ENCODE assay signal across 2 cellular contexts in genomic region chr6:101784094-101784493, GRCh38.
TF ChIP-seq lines count a peak whose summit lies in the region.

No MANE protein-coding gene starts in this region.

TF ChIP-seq in GM23338, 12 proteins besides CTCF, POLR2A, EP300 and RAD21 (continued from another document):
- TF ChIP-seq ZNF462 (CRISPR knock-in tag; IDR thresholded peaks at IDR 0.05) (no peak), ZNF331 (CRISPR knock-in tag; IDR thresholded peaks at IDR 0.05; ENCODE audit: low read depth) (no peak), ETS1 (IDR thresholded peaks at IDR 0.05) (no peak), CREB1 (CRISPR knock-in tag; IDR thresholded peaks at IDR 0.05; ENCODE audit: low read depth) (no peak), NANOG (IDR thresholded peaks at IDR 0.05; ENCODE audit: borderline replicate concordance) (no peak), REST (IDR thresholded peaks at IDR 0.05; ENCODE audit: unreplicated experiment) (no peak), STAT1 (IDR thresholded peaks at IDR 0.05; ENCODE audit: unreplicated experiment) (no peak), EZH2phosphoT487 (IDR thresholded peaks at IDR 0.05; ENCODE audit: unreplicated experiment) (no peak), EZH2 (IDR thresholded peaks at IDR 0.05; ENCODE audit: low read depth, unreplicated experiment) (no peak), JUNB (IDR thresholded peaks at IDR 0.05; ENCODE audit: unreplicated experiment) (no peak)

TF ChIP-seq in H1, 55 proteins besides CTCF, POLR2A, EP300 and RAD21 (continued from another document):
- TF ChIP-seq PHF8 (conservative IDR thresholded peaks at IDR 0.05; ENCODE audit: low read depth, low read length) (no peak), JUN (IDR thresholded peaks at IDR 0.05; ENCODE audit: low read depth, low read length) (no peak), GABPA (IDR thresholded peaks at IDR 0.05; ENCODE audit: borderline replicate concordance, insufficient read depth, low read length) (no peak), BACH1 (IDR thresholded peaks at IDR 0.05; ENCODE audit: low read length) (no peak), EGR1 (IDR thresholded peaks at IDR 0.05; ENCODE audit: borderline replicate concordance, low read depth, low read length) (no peak), RNF2 (IDR thresholded peaks at IDR 0.05; ENCODE audit: borderline replicate concordance, low read depth, low read length, missing control alignments, poor library complexity, severe bottlenecking) (no peak), ATF2 (IDR thresholded peaks at IDR 0.05; ENCODE audit: low read length) (no peak), CHD1 (IDR thresholded peaks at IDR 0.05; ENCODE audit: low read depth, low read length) (no peak), JUND (IDR thresholded peaks at IDR 0.05; ENCODE audit: low read length) (no peak), SIN3A (conservative IDR thresholded peaks at IDR 0.05 in 1 of 2, IDR thresholded peaks at IDR 0.05 in 1 of 2; ENCODE audit: low read depth in 1 of 2, low read length in 2 of 2) (no peak), CEBPB (IDR thresholded peaks at IDR 0.05; ENCODE audit: low read depth, low read length) (no peak)
